In the genomic region with DNA sequence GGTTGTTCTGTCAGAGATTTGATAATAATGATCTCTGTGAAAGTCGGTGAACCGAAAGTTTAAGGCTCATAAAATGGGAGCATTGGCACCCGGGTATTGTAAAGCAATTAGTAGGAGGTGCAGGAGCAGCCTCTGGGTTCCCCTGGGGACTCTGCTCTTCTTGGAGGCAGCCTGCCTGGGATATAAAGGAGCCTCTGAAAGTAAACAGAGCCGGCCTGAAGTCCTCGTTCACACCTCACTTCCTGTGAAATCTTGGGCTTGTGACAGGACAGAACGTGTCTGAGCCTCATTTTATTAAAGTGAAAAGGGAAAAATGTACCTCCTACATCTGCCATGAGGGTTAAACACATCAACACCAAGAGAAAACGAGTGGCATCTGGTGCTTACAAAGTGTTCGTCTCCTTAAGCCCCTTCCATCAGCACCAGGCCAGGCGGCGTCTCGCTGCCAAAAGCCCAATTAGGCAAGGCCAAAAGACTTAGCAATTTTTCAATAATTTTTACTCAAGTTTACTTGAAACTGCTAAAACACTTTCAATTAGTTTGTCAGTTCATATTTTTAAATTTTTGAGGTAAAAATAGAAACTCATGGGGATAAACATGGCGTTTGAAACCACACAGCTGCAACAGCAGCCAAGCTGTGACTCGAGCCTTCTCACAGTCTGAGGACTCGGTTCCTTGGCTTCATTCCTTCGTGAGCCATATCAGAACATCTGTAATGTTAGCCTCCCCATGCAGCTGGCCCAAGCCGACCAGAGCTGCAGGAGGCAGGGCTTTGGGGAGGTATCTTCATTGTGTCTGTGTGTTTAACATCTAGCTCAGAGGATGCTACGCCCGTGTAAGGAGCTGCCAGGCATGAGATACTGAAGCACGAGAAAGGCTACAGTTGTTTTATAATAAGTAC, we compare ENCODE assay signal across 1 cellular context.
TF ChIP-seq lines count a peak whose summit lies in the region.

No MANE protein-coding gene starts in this region.

TF ChIP-seq in HEK293, 187 proteins besides CTCF, POLR2A, EP300 and RAD21 (continued from another document):
- TF ChIP-seq, protein P1, sequence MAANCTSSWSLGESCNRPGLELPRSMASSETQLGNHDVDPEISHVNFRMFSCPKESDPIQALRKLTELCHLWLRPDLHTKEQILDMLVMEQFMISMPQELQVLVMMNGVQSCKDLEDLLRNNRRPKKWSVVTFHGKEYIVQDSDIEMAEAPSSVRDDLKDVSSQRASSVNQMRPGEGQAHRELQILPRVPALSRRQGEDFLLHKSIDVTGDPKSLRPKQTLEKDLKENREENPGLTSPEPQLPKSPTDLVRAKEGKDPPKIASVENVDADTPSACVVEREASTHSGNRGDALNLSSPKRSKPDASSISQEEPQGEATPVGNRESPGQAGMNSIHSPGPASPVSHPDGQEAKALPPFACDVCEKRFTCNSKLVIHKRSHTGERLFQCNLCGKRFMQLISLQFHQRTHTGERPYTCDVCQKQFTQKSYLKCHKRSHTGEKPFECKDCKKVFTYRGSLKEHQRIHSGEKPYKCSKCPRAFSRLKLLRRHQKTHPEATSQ (tag by site-specific recombination; IDR thresholded peaks at IDR 0.05) = no peak
- no peak for TF ChIP-seq ZNF596 (tag by site-specific recombination; IDR thresholded peaks at IDR 0.05)
- TF ChIP-seq REST (tag by site-specific recombination; IDR thresholded peaks at IDR 0.05) = no peak
- TF ChIP-seq ZNF239 (tag by site-specific recombination; IDR thresholded peaks at IDR 0.05) = no peak
- no peak for TF ChIP-seq ZNF202 (tag by site-specific recombination; IDR thresholded peaks at IDR 0.05; ENCODE audit: borderline replicate concordance)
- no peak for TF ChIP-seq ZNF121 (tag by site-specific recombination; IDR thresholded peaks at IDR 0.05)
- TF ChIP-seq OSR2 (tag by site-specific recombination; IDR thresholded peaks at IDR 0.05) = peak; percentile 75
- TF ChIP-seq, protein P2, sequence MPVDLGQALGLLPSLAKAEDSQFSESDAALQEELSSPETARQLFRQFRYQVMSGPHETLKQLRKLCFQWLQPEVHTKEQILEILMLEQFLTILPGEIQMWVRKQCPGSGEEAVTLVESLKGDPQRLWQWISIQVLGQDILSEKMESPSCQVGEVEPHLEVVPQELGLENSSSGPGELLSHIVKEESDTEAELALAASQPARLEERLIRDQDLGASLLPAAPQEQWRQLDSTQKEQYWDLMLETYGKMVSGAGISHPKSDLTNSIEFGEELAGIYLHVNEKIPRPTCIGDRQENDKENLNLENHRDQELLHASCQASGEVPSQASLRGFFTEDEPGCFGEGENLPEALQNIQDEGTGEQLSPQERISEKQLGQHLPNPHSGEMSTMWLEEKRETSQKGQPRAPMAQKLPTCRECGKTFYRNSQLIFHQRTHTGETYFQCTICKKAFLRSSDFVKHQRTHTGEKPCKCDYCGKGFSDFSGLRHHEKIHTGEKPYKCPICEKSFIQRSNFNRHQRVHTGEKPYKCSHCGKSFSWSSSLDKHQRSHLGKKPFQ (tag by site-specific recombination; IDR thresholded peaks at IDR 0.05) = peak; percentile 78
- no peak for TF ChIP-seq ZNF223 (tag by site-specific recombination; IDR thresholded peaks at IDR 0.05)
- no peak for TF ChIP-seq RBAK (tag by site-specific recombination; IDR thresholded peaks at IDR 0.05)
- TF ChIP-seq ZNF548 (tag by site-specific recombination; IDR thresholded peaks at IDR 0.05) = no peak
- TF ChIP-seq, protein P3, sequence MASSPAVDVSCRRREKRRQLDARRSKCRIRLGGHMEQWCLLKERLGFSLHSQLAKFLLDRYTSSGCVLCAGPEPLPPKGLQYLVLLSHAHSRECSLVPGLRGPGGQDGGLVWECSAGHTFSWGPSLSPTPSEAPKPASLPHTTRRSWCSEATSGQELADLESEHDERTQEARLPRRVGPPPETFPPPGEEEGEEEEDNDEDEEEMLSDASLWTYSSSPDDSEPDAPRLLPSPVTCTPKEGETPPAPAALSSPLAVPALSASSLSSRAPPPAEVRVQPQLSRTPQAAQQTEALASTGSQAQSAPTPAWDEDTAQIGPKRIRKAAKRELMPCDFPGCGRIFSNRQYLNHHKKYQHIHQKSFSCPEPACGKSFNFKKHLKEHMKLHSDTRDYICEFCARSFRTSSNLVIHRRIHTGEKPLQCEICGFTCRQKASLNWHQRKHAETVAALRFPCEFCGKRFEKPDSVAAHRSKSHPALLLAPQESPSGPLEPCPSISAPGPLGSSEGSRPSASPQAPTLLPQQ (tag by site-specific recombination; IDR thresholded peaks at IDR 0.05) = no peak
- no peak for TF ChIP-seq SALL2 (tag by site-specific recombination; IDR thresholded peaks at IDR 0.05; ENCODE audit: borderline replicate concordance)
